In the genomic region with DNA sequence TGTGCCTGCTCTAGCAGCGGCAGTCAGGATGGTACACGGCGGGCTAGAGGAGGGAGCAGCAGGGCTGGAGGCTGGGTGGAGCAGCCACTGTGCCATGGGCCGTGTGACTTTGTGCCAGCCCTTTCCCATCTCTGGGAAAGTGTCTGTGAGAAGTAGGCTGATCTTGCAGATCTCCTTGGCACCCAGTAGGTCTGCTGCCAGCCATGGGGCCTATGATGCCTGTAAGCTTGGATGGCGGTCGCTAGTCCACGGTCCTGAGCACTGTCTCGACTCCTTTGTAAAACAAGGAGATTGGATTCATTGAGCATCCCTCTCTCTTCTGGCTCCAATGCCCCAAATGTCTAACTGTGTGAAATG, we compare ENCODE assay signal across 1 cellular context.
TF ChIP-seq lines count a peak whose summit lies in the region.

No MANE protein-coding gene starts in this region.

TF ChIP-seq in H1, 55 proteins besides CTCF, POLR2A, EP300 and RAD21:
- TF ChIP-seq, protein P1, sequence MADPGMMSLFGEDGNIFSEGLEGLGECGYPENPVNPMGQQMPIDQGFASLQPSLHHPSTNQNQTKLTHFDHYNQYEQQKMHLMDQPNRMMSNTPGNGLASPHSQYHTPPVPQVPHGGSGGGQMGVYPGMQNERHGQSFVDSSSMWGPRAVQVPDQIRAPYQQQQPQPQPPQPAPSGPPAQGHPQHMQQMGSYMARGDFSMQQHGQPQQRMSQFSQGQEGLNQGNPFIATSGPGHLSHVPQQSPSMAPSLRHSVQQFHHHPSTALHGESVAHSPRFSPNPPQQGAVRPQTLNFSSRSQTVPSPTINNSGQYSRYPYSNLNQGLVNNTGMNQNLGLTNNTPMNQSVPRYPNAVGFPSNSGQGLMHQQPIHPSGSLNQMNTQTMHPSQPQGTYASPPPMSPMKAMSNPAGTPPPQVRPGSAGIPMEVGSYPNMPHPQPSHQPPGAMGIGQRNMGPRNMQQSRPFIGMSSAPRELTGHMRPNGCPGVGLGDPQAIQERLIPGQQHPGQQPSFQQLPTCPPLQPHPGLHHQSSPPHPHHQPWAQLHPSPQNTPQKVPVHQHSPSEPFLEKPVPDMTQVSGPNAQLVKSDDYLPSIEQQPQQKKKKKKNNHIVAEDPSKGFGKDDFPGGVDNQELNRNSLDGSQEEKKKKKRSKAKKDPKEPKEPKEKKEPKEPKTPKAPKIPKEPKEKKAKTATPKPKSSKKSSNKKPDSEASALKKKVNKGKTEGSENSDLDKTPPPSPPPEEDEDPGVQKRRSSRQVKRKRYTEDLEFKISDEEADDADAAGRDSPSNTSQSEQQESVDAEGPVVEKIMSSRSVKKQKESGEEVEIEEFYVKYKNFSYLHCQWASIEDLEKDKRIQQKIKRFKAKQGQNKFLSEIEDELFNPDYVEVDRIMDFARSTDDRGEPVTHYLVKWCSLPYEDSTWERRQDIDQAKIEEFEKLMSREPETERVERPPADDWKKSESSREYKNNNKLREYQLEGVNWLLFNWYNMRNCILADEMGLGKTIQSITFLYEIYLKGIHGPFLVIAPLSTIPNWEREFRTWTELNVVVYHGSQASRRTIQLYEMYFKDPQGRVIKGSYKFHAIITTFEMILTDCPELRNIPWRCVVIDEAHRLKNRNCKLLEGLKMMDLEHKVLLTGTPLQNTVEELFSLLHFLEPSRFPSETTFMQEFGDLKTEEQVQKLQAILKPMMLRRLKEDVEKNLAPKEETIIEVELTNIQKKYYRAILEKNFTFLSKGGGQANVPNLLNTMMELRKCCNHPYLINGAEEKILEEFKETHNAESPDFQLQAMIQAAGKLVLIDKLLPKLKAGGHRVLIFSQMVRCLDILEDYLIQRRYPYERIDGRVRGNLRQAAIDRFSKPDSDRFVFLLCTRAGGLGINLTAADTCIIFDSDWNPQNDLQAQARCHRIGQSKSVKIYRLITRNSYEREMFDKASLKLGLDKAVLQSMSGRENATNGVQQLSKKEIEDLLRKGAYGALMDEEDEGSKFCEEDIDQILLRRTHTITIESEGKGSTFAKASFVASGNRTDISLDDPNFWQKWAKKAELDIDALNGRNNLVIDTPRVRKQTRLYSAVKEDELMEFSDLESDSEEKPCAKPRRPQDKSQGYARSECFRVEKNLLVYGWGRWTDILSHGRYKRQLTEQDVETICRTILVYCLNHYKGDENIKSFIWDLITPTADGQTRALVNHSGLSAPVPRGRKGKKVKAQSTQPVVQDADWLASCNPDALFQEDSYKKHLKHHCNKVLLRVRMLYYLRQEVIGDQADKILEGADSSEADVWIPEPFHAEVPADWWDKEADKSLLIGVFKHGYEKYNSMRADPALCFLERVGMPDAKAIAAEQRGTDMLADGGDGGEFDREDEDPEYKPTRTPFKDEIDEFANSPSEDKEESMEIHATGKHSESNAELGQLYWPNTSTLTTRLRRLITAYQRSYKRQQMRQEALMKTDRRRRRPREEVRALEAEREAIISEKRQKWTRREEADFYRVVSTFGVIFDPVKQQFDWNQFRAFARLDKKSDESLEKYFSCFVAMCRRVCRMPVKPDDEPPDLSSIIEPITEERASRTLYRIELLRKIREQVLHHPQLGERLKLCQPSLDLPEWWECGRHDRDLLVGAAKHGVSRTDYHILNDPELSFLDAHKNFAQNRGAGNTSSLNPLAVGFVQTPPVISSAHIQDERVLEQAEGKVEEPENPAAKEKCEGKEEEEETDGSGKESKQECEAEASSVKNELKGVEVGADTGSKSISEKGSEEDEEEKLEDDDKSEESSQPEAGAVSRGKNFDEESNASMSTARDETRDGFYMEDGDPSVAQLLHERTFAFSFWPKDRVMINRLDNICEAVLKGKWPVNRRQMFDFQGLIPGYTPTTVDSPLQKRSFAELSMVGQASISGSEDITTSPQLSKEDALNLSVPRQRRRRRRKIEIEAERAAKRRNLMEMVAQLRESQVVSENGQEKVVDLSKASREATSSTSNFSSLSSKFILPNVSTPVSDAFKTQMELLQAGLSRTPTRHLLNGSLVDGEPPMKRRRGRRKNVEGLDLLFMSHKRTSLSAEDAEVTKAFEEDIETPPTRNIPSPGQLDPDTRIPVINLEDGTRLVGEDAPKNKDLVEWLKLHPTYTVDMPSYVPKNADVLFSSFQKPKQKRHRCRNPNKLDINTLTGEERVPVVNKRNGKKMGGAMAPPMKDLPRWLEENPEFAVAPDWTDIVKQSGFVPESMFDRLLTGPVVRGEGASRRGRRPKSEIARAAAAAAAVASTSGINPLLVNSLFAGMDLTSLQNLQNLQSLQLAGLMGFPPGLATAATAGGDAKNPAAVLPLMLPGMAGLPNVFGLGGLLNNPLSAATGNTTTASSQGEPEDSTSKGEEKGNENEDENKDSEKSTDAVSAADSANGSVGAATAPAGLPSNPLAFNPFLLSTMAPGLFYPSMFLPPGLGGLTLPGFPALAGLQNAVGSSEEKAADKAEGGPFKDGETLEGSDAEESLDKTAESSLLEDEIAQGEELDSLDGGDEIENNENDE (IDR thresholded peaks at IDR 0.05; ENCODE audit: insufficient replicate concordance, low read length), result no peak
- TF ChIP-seq YY1 (IDR thresholded peaks at IDR 0.05; ENCODE audit: low read depth, low read length) (no peak), TAF7 (optimal IDR thresholded peaks at IDR 0.05; ENCODE audit: borderline replicate concordance, low read depth, low read length) (no peak), NRF1 (IDR thresholded peaks at IDR 0.05; ENCODE audit: low read depth, low read length) (no peak), SRF (IDR thresholded peaks at IDR 0.05; ENCODE audit: low read depth, low read length) (no peak), SUZ12 (IDR thresholded peaks at IDR 0.05; ENCODE audit: low read length) (no peak), BCL11A (IDR thresholded peaks at IDR 0.05; ENCODE audit: low read depth in 2 of 2, low read length in 2 of 2) (no peak), CHD1 (IDR thresholded peaks at IDR 0.05; ENCODE audit: low read depth, low read length) (no peak), SP4 (IDR thresholded peaks at IDR 0.05; ENCODE audit: low read length) (no peak), CBX8 (IDR thresholded peaks at IDR 0.05; ENCODE audit: borderline replicate concordance, low read depth, low read length) (no peak), PHF8 (conservative IDR thresholded peaks at IDR 0.05; ENCODE audit: low read depth, low read length) (no peak)
- TF ChIP-seq, protein P2, sequence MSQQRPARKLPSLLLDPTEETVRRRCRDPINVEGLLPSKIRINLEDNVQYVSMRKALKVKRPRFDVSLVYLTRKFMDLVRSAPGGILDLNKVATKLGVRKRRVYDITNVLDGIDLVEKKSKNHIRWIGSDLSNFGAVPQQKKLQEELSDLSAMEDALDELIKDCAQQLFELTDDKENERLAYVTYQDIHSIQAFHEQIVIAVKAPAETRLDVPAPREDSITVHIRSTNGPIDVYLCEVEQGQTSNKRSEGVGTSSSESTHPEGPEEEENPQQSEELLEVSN (IDR thresholded peaks at IDR 0.05), result no peak
